23 cellular contexts compared by ENCODE assay signal in genomic region chr15:51199541-51199940, GRCh38.
"Had no signal": no experiment of that assay in that cellular context is flagged by ENCODE, and none has a peak within 500 bp of the region (broad histone marks: within the 10 kb centered on the region; RNA-seq: fewer than 3 reads in every experiment).

No MANE protein-coding gene starts in this region.

- ATAC-seq: activated T-cell treated with anti-CD3 and anti-CD28 coated beads, Interleukin-2, amount 50 U/mL, for 72 hours; body of pancreas; effector memory CD8-positive, alpha-beta T cell; foreskin keratinocyte; gastrocnemius medialis had no signal

- DNase-seq: activated CD4-positive, alpha-beta memory T cell treated with anti-CD3 and anti-CD28 coated beads, Interleukin-2, amount 10 ng/mL, durations not matched to agents 7 days and 5 days; activated CD4-positive, alpha-beta T cell treated with anti-CD3 and anti-CD28 coated beads for 1 hour; activated CD4-positive, alpha-beta T cell treated with anti-CD3 and anti-CD28 coated beads for 4 hours; activated CD4-positive, alpha-beta T cell treated with anti-CD3 and anti-CD28 coated beads, Interleukin-2, amount 10 ng/mL, durations not matched to agents 7 days and 5 days; activated CD4-positive, alpha-beta T cell treated with anti-CD3 and anti-CD28 coated beads, Interleukin-2, amount 50 U/mL, for 4 hours; activated CD8-positive, alpha-beta memory T cell treated with anti-CD3 and anti-CD28 coated beads, Interleukin-2, amount 50 U/mL, for 48 hours; activated gamma-delta T cell; activated naive CD4-positive, alpha-beta T cell; activated naive CD4-positive, alpha-beta T cell treated with anti-CD3 and anti-CD28 coated beads, Interleukin-2, amount 10 ng/mL, durations not matched to agents 7 days and 5 days; activated T-cell treated with anti-CD3 and anti-CD28 coated beads for 4 hours; activated T-cell treated with anti-CD3 and anti-CD28 coated beads, Interleukin-2, amount 50 U/mL, for 24 hours; activated T-cell treated with anti-CD3 and anti-CD28 coated beads, Interleukin-2, amount 50 U/mL, for 72 hours; amniotic stem cell; body of pancreas; cortex of kidney; effector CD4-positive, alpha-beta T cell; effector memory CD8-positive, alpha-beta T cell; erythroblast; foreskin keratinocyte; gastrocnemius medialis; glutamatergic neuron; heart left ventricle; T-helper 2 cell had no signal
